15 cellular contexts compared by ENCODE assay signal in genomic region chr2:229514318-229514717, GRCh38.
DNase-seq lines count a peak whose midpoint lies in the region; ATAC-seq and TF ChIP-seq lines count a peak whose summit lies in the region.
"Had no signal": no experiment of that assay in that cellular context is flagged by ENCODE, and none has a peak within 500 bp of the region (broad histone marks: within the 10 kb centered on the region; RNA-seq: fewer than 3 reads in every experiment).

No MANE protein-coding gene starts in this region.

- no peaks in the 10 kb centered on the region for H3K9me3 ChIP-seq in neural cell (ENCODE audit: low read length)

- H3K9ac ChIP-seq in neural cell (ENCODE audit: low read length): no peak overlapping the region

- no peak for TF ChIP-seq EP300 in neural cell (conservative IDR thresholded peaks at IDR 0.05; ENCODE audit: poor library complexity, severe bottlenecking)

- H3K27ac ChIP-seq in neural cell (ENCODE audit: low read length): peak overlapping the region; percentile 5

- no peaks in the 10 kb centered on the region for H3K79me2 ChIP-seq in neural cell (replicated peaks; ENCODE audit: insufficient read depth, low read length)

- H4K20me1 ChIP-seq in neural cell (ENCODE audit: insufficient read depth): no peaks in the 10 kb centered on the region

- no peak overlapping the region for H3K4me2 ChIP-seq in neural cell (ENCODE audit: low read length)
- H3K4me2 ChIP-seq: GM23338 had no signal

- DNase-seq in dermis blood vessel endothelial cell (peak; percentile 7), fibroblast of the aortic adventitia (ENCODE audit: low read depth) (peak; percentile 1), GDM1 (lab: John Stamatoyannopoulos, UW) (no peak), superior temporal gyrus (ENCODE audit: extremely low spot score) (no peak)
- DNase-seq: C1 segment of cervical spinal cord; Calu3; CD4-positive, alpha-beta memory T cell; COR-L47; DMS53; DMS79 treated with DMSO at 0.1 percent for 48 hours; H9 had no signal

- no peaks in the 10 kb centered on the region for H3K27me3 ChIP-seq in neural cell (ENCODE audit: insufficient read depth, low read depth, low read length)

- H2AFZ ChIP-seq in neural cell (ENCODE audit: low read depth, low read length): no peak overlapping the region
- H2AFZ ChIP-seq: GM23338 had no signal

- peaks cover 5% of the 10 kb centered on the region for H3K36me3 ChIP-seq in neural cell (ENCODE audit: insufficient read depth, low read length)

- no peaks in the 10 kb centered on the region for H3K9me2 ChIP-seq in neural cell (ENCODE audit: insufficient read depth, low read length)

- TF ChIP-seq CTCF in fibroblast of the aortic adventitia (IDR thresholded peaks at IDR 0.05; ENCODE audit: insufficient read depth, low read length) (no peak), neural cell (IDR thresholded peaks at IDR 0.05; ENCODE audit: poor library complexity, severe bottlenecking) (no peak)

- no peak for TF ChIP-seq RAD21 in neural cell (conservative IDR thresholded peaks at IDR 0.05)

- no peak for ATAC-seq in HG03442 (IDR thresholded peaks at IDR 0.05; ENCODE audit: unreplicated experiment)
- ATAC-seq: GM23338, HCT116 had no signal

- no peaks in the 10 kb centered on the region for H3F3A ChIP-seq in neural cell (ENCODE audit: insufficient read depth, low read length, poor library complexity, severe bottlenecking)

- no peak overlapping the region for H3K4me3 ChIP-seq in fibroblast of the aortic adventitia (ENCODE audit: low read depth, low read length)
- no peak overlapping the region for H3K4me3 ChIP-seq in neural cell (ENCODE audit: low read length)
- H3K4me3 ChIP-seq: GM23338 had no signal

TF ChIP-seq in neural cell, 6 proteins besides CTCF, POLR2A, EP300 and RAD21:
- no peak for TF ChIP-seq EZH2 (IDR thresholded peaks at IDR 0.05; ENCODE audit: borderline replicate concordance, insufficient read depth, low read length, poor library complexity, severe bottlenecking)
- no peak for TF ChIP-seq TAF1 (IDR thresholded peaks at IDR 0.05; ENCODE audit: low read depth)
- TF ChIP-seq SMC3 (conservative IDR thresholded peaks at IDR 0.05; ENCODE audit: poor library complexity): no peak
- TF ChIP-seq MXI1 (conservative IDR thresholded peaks at IDR 0.05; ENCODE audit: poor library complexity, severe bottlenecking): no peak
- TF ChIP-seq REST (IDR thresholded peaks at IDR 0.05; ENCODE audit: borderline replicate concordance): no peak
- TF ChIP-seq POLR2AphosphoS5 (IDR thresholded peaks at IDR 0.05): no peak

Comparison
In these comparisons a context has a peak if more than half of its experiments do, and no peak if none do; other contexts are left out.
1. DNase-seq: peak in dermis blood vessel endothelial cell (single experiment) and fibroblast of the aortic adventitia (single experiment); none in GDM1 (single experiment) and superior temporal gyrus (single experiment).